ENCODE assay signal across 13 cellular contexts in the genomic region with DNA sequence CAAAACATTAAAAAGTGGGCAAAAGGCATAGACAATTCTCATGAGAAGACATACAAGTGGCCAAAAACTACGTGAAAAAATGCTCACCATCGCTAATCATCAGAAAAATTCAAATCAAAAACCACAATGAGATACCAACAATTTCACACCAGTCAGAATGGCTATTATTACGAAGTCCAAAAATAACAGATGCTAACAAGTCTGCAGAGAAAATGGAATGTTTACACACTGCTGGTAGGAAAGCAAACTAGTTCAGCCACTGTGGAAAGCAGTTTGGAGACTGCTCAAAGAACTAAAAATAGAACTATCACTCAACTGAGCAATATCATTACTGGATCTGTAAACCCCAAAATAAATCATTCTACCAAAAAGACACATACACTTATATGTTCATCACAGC.
"Had no signal": no experiment of that assay in that cellular context is flagged by ENCODE, and none has a peak within 500 bp of the region (broad histone marks: within the 10 kb centered on the region; RNA-seq: fewer than 3 reads in every experiment).

No MANE protein-coding gene starts in this region.

- DNase-seq: activated CD4-positive, alpha-beta T cell treated with anti-CD3 and anti-CD28 coated beads, Interleukin-2, amount 50 U/mL, for 1 hour; activated CD8-positive, alpha-beta memory T cell treated with anti-CD3 and anti-CD28 coated beads for 24 hours; activated naive CD4-positive, alpha-beta T cell treated with Interleukin-2 at 50 U/mL for 16 hours; effector memory CD8-positive, alpha-beta T cell; kidney; left lung; nucleus accumbens; right cardiac atrium; T-helper 9 cell; testis; upper lobe of left lung had no signal

- H3K27me3 ChIP-seq: ascending aorta, left lung, testis, upper lobe of left lung had no signal

- H3K27ac ChIP-seq: ascending aorta, left lung, testis, upper lobe of left lung had no signal

- H3K4me1 ChIP-seq: left lung, testis had no signal

- H3K36me3 ChIP-seq: ascending aorta, left lung, upper lobe of left lung had no signal

- H3K4me2 ChIP-seq: smooth muscle cell had no signal

- H3K9me3 ChIP-seq: testis had no signal

- ATAC-seq: effector memory CD8-positive, alpha-beta T cell; left lung; right cardiac atrium had no signal

- H3K4me3 ChIP-seq: ascending aorta, left lung, smooth muscle cell, testis, upper lobe of left lung had no signal
